17 cellular contexts compared by ENCODE assay signal in genomic region chr7:33692956-33693355, GRCh38.
DNase-seq lines count a peak whose midpoint lies in the region; ATAC-seq and TF ChIP-seq lines count a peak whose summit lies in the region.
"Had no signal": no experiment of that assay in that cellular context is flagged by ENCODE, and none has a peak within 500 bp of the region (broad histone marks: within the 10 kb centered on the region; RNA-seq: fewer than 3 reads in every experiment).

No MANE protein-coding gene starts in this region.

- in situ Hi-C loops in brain microvascular endothelial cell (cut with HindIII; ENCODE audit: low pct_ligation_motif_present, low sequenced_read_pairs), result no loop called here

- H3K36me3 ChIP-seq in brain microvascular endothelial cell (replicated peaks), result no peaks in the 10 kb centered on the region

- H3K27me3 ChIP-seq in brain microvascular endothelial cell (replicated peaks), result no peaks in the 10 kb centered on the region

- peak overlapping the region; percentile 2 for H3K27ac ChIP-seq in brain microvascular endothelial cell

- no peak overlapping the region for H3K4me3 ChIP-seq in brain microvascular endothelial cell (ENCODE audit: low read depth, low read length)

- peak; percentile 83 for DNase-seq in AG08395 (ENCODE audit: low spot score)
- peak; percentile 68 for DNase-seq in HT1080 (ENCODE audit: low read depth)
- DNase-seq in brain microvascular endothelial cell, result peak; percentile 62
- peak; percentile 43 for DNase-seq in glomerular visceral epithelial cell (ENCODE audit: extremely low spot score)
- no peak for DNase-seq in HuH-7.5 (ENCODE audit: low spot score)
- no peak for DNase-seq in DMS79 treated with DMSO at 0.1 percent for 48 hours (lab: John Stamatoyannopoulos, UW)
- DNase-seq: ACHN; activated CD4-positive, CD25-positive, alpha-beta regulatory T cell treated with anti-CD3 and anti-CD28 coated beads, Interleukin-2, amount 50 U/mL, for 72 hours; activated CD8-positive, alpha-beta memory T cell treated with anti-CD3 and anti-CD28 coated beads, Interleukin-2, amount 50 U/mL, for 4 hours; cortex of kidney; mesendoderm; NCI-H1105 treated with DMSO at 0.1 percent for 48 hours; NCI-H446; small intestine; stimulated activated naive CD8-positive, alpha-beta T cell treated with anti-CD3 and anti-CD28 coated beads, Interleukin-15, amount 100 ng/mL, for 72 hours had no signal

- ATAC-seq in HG03108 (IDR thresholded peaks at IDR 0.05; ENCODE audit: unreplicated experiment), result no peak
- ATAC-seq in GM19324 (IDR thresholded peaks at IDR 0.05; ENCODE audit: low FRiP score, unreplicated experiment), result no peak
- ATAC-seq: stimulated activated naive CD8-positive, alpha-beta T cell treated with anti-CD3 and anti-CD28 coated beads, Interleukin-15, amount 100 ng/mL, for 72 hours had no signal

- no peak for TF ChIP-seq CTCF in brain microvascular endothelial cell (IDR thresholded peaks at IDR 0.05; ENCODE audit: low read depth, low read length, missing control alignments)

Comparison
In these comparisons a context has a peak if more than half of its experiments do, and no peak if none do; other contexts are left out.
1. DNase-seq: peak in AG08395 (single experiment), HT1080 (single experiment), brain microvascular endothelial cell (single experiment) and glomerular visceral epithelial cell (single experiment); none in HuH-7.5 (single experiment) and DMS79 treated with DMSO at 0.1 percent for 48 hours (single experiment).